17 cellular contexts compared by ENCODE assay signal in the genomic region with DNA sequence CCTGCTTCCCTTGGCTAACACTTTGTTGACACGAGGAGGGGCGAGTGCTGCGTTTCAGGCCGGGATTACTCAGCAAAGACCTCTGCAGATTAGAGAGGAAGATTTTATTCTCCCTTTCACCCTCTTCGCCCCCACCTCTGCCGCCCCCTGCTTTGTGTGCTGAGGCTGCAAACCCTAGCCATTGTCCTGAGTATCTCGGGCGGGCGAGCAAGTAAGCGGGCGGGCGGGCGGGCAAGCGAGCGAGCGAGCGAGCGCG. TPM values are rescaled to one million over a fixed set of nuclear protein-coding genes. Genes with fewer than 3 reads are reported as not detected.
DNase-seq lines count a peak whose midpoint lies in the region; ATAC-seq and TF ChIP-seq lines count a peak whose summit lies in the region.
"Had no signal": no experiment of that assay in that cellular context is flagged by ENCODE, and none has a peak within 500 bp of the region (broad histone marks: within the 10 kb centered on the region; RNA-seq: fewer than 3 reads in every experiment).

No MANE protein-coding gene starts in this region.

- H3K9me3 Mint-ChIP-seq in mesothelial cell of epicardium: no peaks in the 10 kb centered on the region
- H3K9me3 Mint-ChIP-seq: T-helper 1 cell treated with Interleukin-12 subunit alpha and Interleukin-12 subunit beta and Interleukin-4 antibody, amounts not matched to agents 30 μg/mL and 1 μg/mL, for 36 hours had no signal

- TF ChIP-seq CTCF in cardiac muscle cell (IDR thresholded peaks at IDR 0.05; ENCODE audit: low read depth, low read length) (no peak), mesothelial cell of epicardium (IDR thresholded peaks at IDR 0.05; ENCODE audit: unreplicated experiment) (no peak), tibial artery (IDR thresholded peaks at IDR 0.05) (no peak), GM10248 (IDR thresholded peaks at IDR 0.05; ENCODE audit: control extremely low read depth, extremely low read depth, low read depth, missing control alignments) (no peak)

- H3K4me3 ChIP-seq in cardiac muscle cell (peak overlapping the region; percentile 36), ectodermal cell (ENCODE audit: insufficient read depth, low read depth, low read length) (peak overlapping the region; percentile 22), tibial artery (peak overlapping the region; percentile 14 to 38)
- H3K4me3 ChIP-seq: mucosa of descending colon had no signal

- intact Hi-C loops in left cardiac atrium (cut with DNase I): no loop called here
- intact Hi-C loops in tibial artery (cut with DNase I; ENCODE audit: low total_unique reads): no loop called here

- POLR2A ChIA-PET in GM10248 (lab: Yijun Ruan, JAX): no interaction called here

- H3K27me3 Mint-ChIP-seq in mesothelial cell of epicardium (ENCODE audit: low read depth): peaks cover 45% of the 10 kb centered on the region

- H3K4me1 Mint-ChIP-seq in mesothelial cell of epicardium: peaks cover 71% of the 10 kb centered on the region
- H3K4me1 Mint-ChIP-seq: activated CD8-positive, alpha-beta memory T cell treated with anti-CD3 and anti-CD28 coated beads, Interleukin-2, amount 10 ng/mL, durations not matched to agents 7 days and 5 days had no signal

- ATAC-seq in left cardiac atrium (no peak), GM18870 (IDR thresholded peaks at IDR 0.05; ENCODE audit: unreplicated experiment) (no peak)
- ATAC-seq: activated CD8-positive, alpha-beta memory T cell treated with anti-CD3 and anti-CD28 coated beads, Interleukin-2, amount 10 ng/mL, durations not matched to agents 7 days and 5 days; mucosa of descending colon had no signal

- no peak overlapping the region for H3K27ac ChIP-seq in cardiac muscle cell
- no peak overlapping the region for H3K27ac ChIP-seq in ectodermal cell (ENCODE audit: insufficient read depth, low read depth, low read length, poor library complexity, severe bottlenecking)
- H3K27ac ChIP-seq in tibial artery: no peak overlapping the region
- H3K27ac ChIP-seq: Peyer's patch, testis had no signal

- H3K27ac Mint-ChIP-seq in mesothelial cell of epicardium: peak overlapping the region; percentile 79
- H3K27ac Mint-ChIP-seq: activated CD8-positive, alpha-beta memory T cell treated with anti-CD3 and anti-CD28 coated beads, Interleukin-2, amount 10 ng/mL, durations not matched to agents 7 days and 5 days; T-helper 1 cell treated with Interleukin-12 subunit alpha and Interleukin-12 subunit beta and Interleukin-4 antibody, amounts not matched to agents 30 μg/mL and 1 μg/mL, for 36 hours had no signal

- no peaks in the 10 kb centered on the region for H3K36me3 ChIP-seq in cardiac muscle cell
- no peaks in the 10 kb centered on the region for H3K36me3 ChIP-seq in ectodermal cell (ENCODE audit: control insufficient read depth, insufficient read depth, low read length)
- no peaks in the 10 kb centered on the region for H3K36me3 ChIP-seq in tibial artery
- H3K36me3 ChIP-seq: Peyer's patch had no signal

- WGBS in ectodermal cell, 2 experiments: 0% methylated on average over 19 of the region's 19 CpGs

- DNase-seq in cardiac muscle cell (ENCODE audit: low read depth in 1 of 2, low spot score in 1 of 2) (no peak), left cardiac atrium (no peak), mesothelial cell of epicardium (ENCODE audit: low spot score in 2 of 2, unreplicated experiment in 2 of 2) (no peak), tibial artery (no peak), GM10248 (ENCODE audit: extremely low spot score) (no peak), cerebellar nuclear complex (lab: John Stamatoyannopoulos, UW) (no peak)
- DNase-seq: activated CD8-positive, alpha-beta memory T cell treated with anti-CD3 and anti-CD28 coated beads, Interleukin-2, amount 10 ng/mL, durations not matched to agents 7 days and 5 days; COR-L47; effector CD4-positive, alpha-beta T cell; mucosa of descending colon; NCI-H1694; Peyer's patch; stimulated activated CD4-positive, alpha-beta T cell treated with anti-CD3 and anti-CD28 coated beads, Interleukin-1b, Interleukin-23, amount 100 ng/mL, for 48 hours; testis had no signal

- peaks cover 36% of the 10 kb centered on the region for H3K27me3 ChIP-seq in cardiac muscle cell
- H3K27me3 ChIP-seq in ectodermal cell (ENCODE audit: control insufficient read depth, insufficient read depth, low read length, poor library complexity, severe bottlenecking): peaks cover 100% of the 10 kb centered on the region
- H3K27me3 ChIP-seq in tibial artery: peaks cover 0 to 74% of the 10 kb centered on the region in 2 donors
- H3K27me3 ChIP-seq: testis had no signal

- CTCF ChIA-PET in GM10248 (lab: Yijun Ruan, JAX): no interaction called here

- no peaks in the 10 kb centered on the region for H3K9me3 ChIP-seq in cardiac muscle cell (ENCODE audit: low read depth)
- H3K9me3 ChIP-seq in ectodermal cell (ENCODE audit: control insufficient read depth, low read length): no peaks in the 10 kb centered on the region
- no peaks in the 10 kb centered on the region for H3K9me3 ChIP-seq in tibial artery
- H3K9me3 ChIP-seq: mucosa of descending colon, Peyer's patch, testis had no signal

- H3K4me3 Mint-ChIP-seq in mesothelial cell of epicardium: peak overlapping the region; percentile 59
- H3K4me3 Mint-ChIP-seq: activated CD8-positive, alpha-beta memory T cell treated with anti-CD3 and anti-CD28 coated beads, Interleukin-2, amount 10 ng/mL, durations not matched to agents 7 days and 5 days; T-helper 1 cell treated with Interleukin-12 subunit alpha and Interleukin-12 subunit beta and Interleukin-4 antibody, amounts not matched to agents 30 μg/mL and 1 μg/mL, for 36 hours had no signal

- H3K36me3 Mint-ChIP-seq in mesothelial cell of epicardium: peaks cover 8% of the 10 kb centered on the region
- H3K36me3 Mint-ChIP-seq: activated CD8-positive, alpha-beta memory T cell treated with anti-CD3 and anti-CD28 coated beads, Interleukin-2, amount 10 ng/mL, durations not matched to agents 7 days and 5 days had no signal

- H3K4me1 ChIP-seq in cardiac muscle cell (ENCODE audit: low read depth) (peaks cover 55% of the 10 kb centered on the region), ectodermal cell (ENCODE audit: control insufficient read depth, insufficient read depth, low read length) (peaks cover 40% of the 10 kb centered on the region), tibial artery (peaks cover 0 to 29% (median 17%) of the 10 kb centered on the region in 4 donors)

RNA-seq across cellular contexts. Expression of gene ISL1, which starts 6.0 kb away (rescaled TPM):
- total RNA-seq in cardiac muscle cell: 10.4 and 17.2 TPM in 2 replicates
- 8.5 and 11.2 TPM in 2 replicates for polyA plus RNA-seq in cardiac muscle cell
- total RNA-seq in left cardiac atrium: not detected
- 0.26 TPM for polyA plus RNA-seq in ectodermal cell (2013, experiment 1 of 4)
- 0.14 TPM for polyA plus RNA-seq in ectodermal cell (2013, experiment 2 of 4)
- polyA plus RNA-seq in ectodermal cell (2013, experiment 3 of 4): 0.21 TPM
- 0.36 TPM for polyA plus RNA-seq in ectodermal cell (2013, experiment 4 of 4)
- 12.0 to 14.7 TPM (median 13.7 TPM) in 3 replicates for total RNA-seq in mesothelial cell of epicardium
- total RNA-seq: activated CD8-positive, alpha-beta memory T cell treated with anti-CD3 and anti-CD28 coated beads, Interleukin-2, amount 10 ng/mL, durations not matched to agents 7 days and 5 days had no signal

Comparison
In these comparisons a context has a peak if more than half of its experiments do, and no peak if none do; other contexts are left out.
1. RNA of gene ISL1, which starts 6.0 kb away (total RNA-seq): 12.0 to 14.7 TPM in mesothelial cell of epicardium and 10.4 to 17.2 TPM in cardiac muscle cell; not detected in left cardiac atrium; every median in the first group is over 10 times any median in the second.
2. Peak in every context shown above with its lines, with median percentiles within 50 percentile points of each other: H3K4me3 ChIP-seq.